ENCODE assay signal across 29 cellular contexts in genomic region chr2:126681505-126681904, GRCh38.
"Had no signal": no experiment of that assay in that cellular context is flagged by ENCODE, and none has a peak within 500 bp of the region (broad histone marks: within the 10 kb centered on the region; RNA-seq: fewer than 3 reads in every experiment).

No MANE protein-coding gene starts in this region.

- DNase-seq: heart left ventricle; hypothalamus; islet precursor cell; left ventricle myocardium inferior; mesendoderm; naive B cell; nephron progenitor cell; pancreas; posterior cingulate gyrus; retina; right cardiac atrium; stimulated activated CD4-positive, alpha-beta T cell treated with anti-CD3 and anti-CD28 coated beads, Interleukin-12 subunit alpha, Interleukin-12 subunit beta, amount 100 ng/mL, for 4 hours; stimulated activated CD4-positive, alpha-beta T cell treated with anti-CD3 and anti-CD28 coated beads, Interleukin-15, amount 100 ng/mL, for 24 hours; stimulated activated CD4-positive, alpha-beta T cell treated with anti-CD3 and anti-CD28 coated beads, Interleukin-2, amount 100 ng/mL, for 24 hours; stimulated activated CD4-positive, alpha-beta T cell treated with anti-CD3 and anti-CD28 coated beads, Interleukin-4, amount 100 ng/mL, for 1 hour; stimulated activated naive B cell treated with anti-CD40 and anti-IgM and Interleukin-4, amounts not matched to agents 10 μg/mL and 1 μg/mL and 100 μg/mL, for 72 hours; stimulated activated naive CD8-positive, alpha-beta T cell treated with anti-CD3 and anti-CD28 coated beads, Interleukin-15, Interleukin-2, amounts not matched to agents 100 U/mL and 50 U/mL, for 24 hours; stomach; tibial artery; trophoblast cell; upper lobe of right lung had no signal

- H3K36me3 ChIP-seq: neural progenitor cell, pancreas, prostate gland, suprapubic skin, upper lobe of right lung had no signal

- H3K27me3 ChIP-seq: heart left ventricle, neural progenitor cell, pancreas, stomach, suprapubic skin, tibial artery, upper lobe of right lung had no signal

- H3K9ac ChIP-seq: neural progenitor cell had no signal

- H3K27me3 Mint-ChIP-seq: naive B cell; stimulated activated naive B cell treated with anti-CD40 and anti-IgM and Interleukin-4, amounts not matched to agents 10 μg/mL and 1 μg/mL and 100 μg/mL, for 72 hours had no signal

- H3K27ac ChIP-seq: heart left ventricle, left ventricle myocardium inferior, neural progenitor cell, pancreas, prostate gland, skin epidermis, stomach, suprapubic skin, thoracic aorta, tibial artery, upper lobe of right lung had no signal

- H3K4me1 Mint-ChIP-seq: mesothelial cell of epicardium had no signal

- H3K4me3 Mint-ChIP-seq: mesothelial cell of epicardium; nephron progenitor cell; neural progenitor cell; stimulated activated naive B cell treated with anti-CD40 and anti-IgM and Interleukin-4, amounts not matched to agents 10 μg/mL and 1 μg/mL and 100 μg/mL, for 72 hours had no signal

- ATAC-seq: sciatic nerve; stimulated activated naive B cell treated with anti-CD40 and anti-IgM and Interleukin-4, amounts not matched to agents 10 μg/mL and 1 μg/mL and 100 μg/mL, for 72 hours; stimulated activated naive CD8-positive, alpha-beta T cell treated with anti-CD3 and anti-CD28 coated beads, Interleukin-15, Interleukin-2, amounts not matched to agents 100 U/mL and 50 U/mL, for 24 hours; upper lobe of right lung had no signal

- H3K4me3 ChIP-seq: heart left ventricle, left ventricle myocardium inferior, lung, neural progenitor cell, pancreas, prostate gland, skin epidermis, stomach, suprapubic skin, thoracic aorta, tibial artery, upper lobe of right lung had no signal

- H3K27ac Mint-ChIP-seq: mesothelial cell of epicardium, nephron progenitor cell, neural progenitor cell had no signal

- H3K9me3 ChIP-seq: left ventricle myocardium inferior, pancreas, prostate gland, suprapubic skin, thoracic aorta, tibial artery, upper lobe of right lung had no signal

- H3K4me1 ChIP-seq: neural progenitor cell, pancreas, prostate gland, stomach, suprapubic skin, tibial artery had no signal
